In genomic region chr17:77279448-77280303, GRCh38 we compare ENCODE assay signal across 1 cellular context.
TF ChIP-seq lines count a peak whose summit lies in the region.

No MANE protein-coding gene starts in this region.

TF ChIP-seq in SK-N-SH, 30 proteins besides CTCF, POLR2A, EP300 and RAD21 (continued from another document):
- TF ChIP-seq REST (IDR thresholded peaks at IDR 0.05; ENCODE audit: low read depth, low read length) (no peak), TCF12 (IDR thresholded peaks at IDR 0.05) (no peak), FOXM1 (IDR thresholded peaks at IDR 0.05; ENCODE audit: low read depth) (no peak), MXI1 (IDR thresholded peaks at IDR 0.05; ENCODE audit: low read depth, low read length) (no peak), PBX3 (IDR thresholded peaks at IDR 0.05) (no peak), NRF1 (IDR thresholded peaks at IDR 0.05; ENCODE audit: low read depth, low read length) (no peak), RXRA (IDR thresholded peaks at IDR 0.05; ENCODE audit: borderline replicate concordance, low read depth) (no peak), ELF1 (IDR thresholded peaks at IDR 0.05) (no peak), SMC3 (IDR thresholded peaks at IDR 0.05; ENCODE audit: low read depth, low read length) (no peak), YY1 (IDR thresholded peaks at IDR 0.05; ENCODE audit: low read depth) (no peak)
